ENCODE assay signal across 7 cellular contexts in genomic region chr20:15827628-15828027, GRCh38.
"Had no signal": no experiment of that assay in that cellular context is flagged by ENCODE, and none has a peak within 500 bp of the region (broad histone marks: within the 10 kb centered on the region; RNA-seq: fewer than 3 reads in every experiment).

No MANE protein-coding gene starts in this region.

- ATAC-seq: K562 had no signal

- H3K4me3 ChIP-seq: K562 had no signal

- H3K4me3 Mint-ChIP-seq: H9 had no signal

- FAIRE-seq: H54, HTR-8/SVneo, K562 had no signal

- H3K9me3 Mint-ChIP-seq: H9 had no signal

- DNase-seq: GOT3, H9, HCEC 1CT, IMR-90 had no signal
